Comparison of ENCODE assay signal across 32 cellular contexts in the genomic region with DNA sequence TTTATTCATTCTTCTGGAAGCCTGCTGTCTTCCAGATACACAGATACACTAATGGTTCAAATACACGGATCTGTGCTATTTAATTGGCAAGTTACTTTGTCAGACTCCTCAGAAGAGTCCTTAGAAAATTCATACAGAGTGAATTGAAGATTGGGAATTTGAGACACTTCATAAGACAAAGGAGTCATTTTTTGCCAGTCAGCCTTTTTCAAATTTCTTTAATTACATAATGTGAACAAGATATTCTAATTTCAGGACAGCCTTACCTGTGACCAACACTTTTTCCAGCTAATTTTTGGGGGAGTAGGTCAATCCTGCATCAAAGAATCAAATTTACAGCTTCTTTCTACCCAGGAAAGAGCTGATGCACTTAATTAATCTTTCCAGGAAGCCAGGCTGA.
"Had no signal": no experiment of that assay in that cellular context is flagged by ENCODE, and none has a peak within 500 bp of the region (broad histone marks: within the 10 kb centered on the region; RNA-seq: fewer than 3 reads in every experiment).

No MANE protein-coding gene starts in this region.

- H3K4me1 Mint-ChIP-seq: activated CD4-positive, alpha-beta T cell treated with anti-CD3 and anti-CD28 coated beads, Interleukin-2, amount 10 ng/mL, durations not matched to agents 7 days and 5 days; activated naive CD8-positive, alpha-beta T cell treated with anti-CD3 and anti-CD28 coated beads, Interleukin-2, amount 50 U/mL, for 24 hours; activated T-helper 17 cell treated with anti-CD3 and anti-CD28 coated beads, Interleukin-2, amount 50 U/mL, for 72 hours; central memory CD8-positive, alpha-beta T cell; WTC11 had no signal

- H3K4me3 Mint-ChIP-seq: activated CD4-positive, alpha-beta T cell treated with anti-CD3 and anti-CD28 coated beads, Interleukin-2, amount 10 ng/mL, durations not matched to agents 7 days and 5 days; activated CD8-positive, alpha-beta T cell treated with anti-CD3 and anti-CD28 coated beads for 36 hours; activated naive CD8-positive, alpha-beta T cell; activated naive CD8-positive, alpha-beta T cell treated with anti-CD3 and anti-CD28 coated beads, Interleukin-2, amount 50 U/mL, for 24 hours; activated T-cell treated with anti-CD3 and anti-CD28 coated beads, Interleukin-2, amount 50 U/mL, for 4 hours; activated T-helper 17 cell treated with anti-CD3 and anti-CD28 coated beads, Interleukin-2, amount 50 U/mL, for 72 hours; central memory CD8-positive, alpha-beta T cell; dendritic cell treated with granulocyte-macrophage colony-stimulating factor and Interleukin-4, amounts not matched to agents 40 ng/mL and 50 ng/mL, for 4 days; endodermal cell; WTC11 had no signal

- H3K27me3 ChIP-seq: adrenal gland, brain microvascular endothelial cell, dorsolateral prefrontal cortex, heart left ventricle had no signal

- DNase-seq: activated CD4-positive, alpha-beta T cell treated with anti-CD3 and anti-CD28 coated beads for 1 hour; activated CD4-positive, alpha-beta T cell treated with anti-CD3 and anti-CD28 coated beads for 4 hours; activated CD4-positive, alpha-beta T cell treated with anti-CD3 and anti-CD28 coated beads, Interleukin-2, amount 10 ng/mL, durations not matched to agents 7 days and 5 days; activated CD4-positive, alpha-beta T cell treated with anti-CD3 and anti-CD28 coated beads, Interleukin-2, amount 50 U/mL, for 48 hours; activated CD8-positive, alpha-beta memory T cell treated with anti-CD3 and anti-CD28 coated beads for 24 hours; activated CD8-positive, alpha-beta T cell treated with anti-CD3 and anti-CD28 coated beads for 36 hours; activated effector memory CD4-positive, alpha-beta T cell treated with Interleukin-2 at 50 U/mL for 16 hours; activated gamma-delta T cell treated with Interleukin-2 at 50 U/mL for 16 hours; activated naive CD4-positive, alpha-beta T cell treated with anti-CD3 and anti-CD28 coated beads, Interleukin-2, amount 50 U/mL, for 16 hours; activated naive CD4-positive, alpha-beta T cell treated with Interleukin-2 at 50 U/mL for 16 hours; activated naive CD8-positive, alpha-beta T cell treated with anti-CD3 and anti-CD28 coated beads, Interleukin-2, amount 50 U/mL, for 24 hours; activated T-cell treated with anti-CD3 and anti-CD28 coated beads, Interleukin-2, amount 50 U/mL, for 4 hours; adrenal gland; amygdala; aorta; brain microvascular endothelial cell; dorsolateral prefrontal cortex; effector memory CD4-positive, alpha-beta T cell; endodermal cell; foreskin fibroblast; glutamatergic neuron; heart left ventricle; T-helper 2 cell had no signal

- H3K36me3 Mint-ChIP-seq: activated naive CD8-positive, alpha-beta T cell; WTC11 had no signal

- ATAC-seq: activated CD8-positive, alpha-beta T cell treated with anti-CD3 and anti-CD28 coated beads for 36 hours; activated naive CD8-positive, alpha-beta T cell treated with anti-CD3 and anti-CD28 coated beads, Interleukin-2, amount 50 U/mL, for 24 hours; activated T-cell treated with anti-CD3 and anti-CD28 coated beads, Interleukin-2, amount 50 U/mL, for 4 hours; activated T-helper 17 cell treated with anti-CD3 and anti-CD28 coated beads, Interleukin-2, amount 50 U/mL, for 72 hours; esophagus mucosa; heart left ventricle; WTC11 had no signal

- H3K9me3 Mint-ChIP-seq: activated CD4-positive, alpha-beta T cell treated with anti-CD3 and anti-CD28 coated beads, Interleukin-2, amount 10 ng/mL, durations not matched to agents 7 days and 5 days; activated CD8-positive, alpha-beta T cell treated with anti-CD3 and anti-CD28 coated beads for 36 hours; activated naive CD8-positive, alpha-beta T cell treated with anti-CD3 and anti-CD28 coated beads, Interleukin-2, amount 50 U/mL, for 24 hours; activated T-cell treated with anti-CD3 and anti-CD28 coated beads, Interleukin-2, amount 50 U/mL, for 4 hours; activated T-helper 17 cell treated with anti-CD3 and anti-CD28 coated beads, Interleukin-2, amount 50 U/mL, for 72 hours; central memory CD8-positive, alpha-beta T cell; dendritic cell treated with granulocyte-macrophage colony-stimulating factor and Interleukin-4, amounts not matched to agents 40 ng/mL and 50 ng/mL, for 4 days; endodermal cell; WTC11 had no signal

- H3K27ac Mint-ChIP-seq: activated CD4-positive, alpha-beta T cell treated with anti-CD3 and anti-CD28 coated beads, Interleukin-2, amount 10 ng/mL, durations not matched to agents 7 days and 5 days; activated CD8-positive, alpha-beta T cell treated with anti-CD3 and anti-CD28 coated beads for 36 hours; activated naive CD8-positive, alpha-beta T cell; activated naive CD8-positive, alpha-beta T cell treated with anti-CD3 and anti-CD28 coated beads, Interleukin-2, amount 50 U/mL, for 24 hours; activated T-helper 17 cell treated with anti-CD3 and anti-CD28 coated beads, Interleukin-2, amount 50 U/mL, for 72 hours; dendritic cell treated with granulocyte-macrophage colony-stimulating factor and Interleukin-4, amounts not matched to agents 40 ng/mL and 50 ng/mL, for 4 days; endodermal cell; WTC11 had no signal

- H3K4me3 ChIP-seq: adrenal gland, coronary artery, dorsolateral prefrontal cortex, heart left ventricle had no signal

- FAIRE-seq: bronchial epithelial cell, frontal cortex had no signal

- H3K9me3 ChIP-seq: adrenal gland, heart left ventricle had no signal

- H3K27me3 Mint-ChIP-seq: activated CD8-positive, alpha-beta T cell treated with anti-CD3 and anti-CD28 coated beads for 36 hours; dendritic cell treated with granulocyte-macrophage colony-stimulating factor and Interleukin-4, amounts not matched to agents 40 ng/mL and 50 ng/mL, for 4 days had no signal

- H3K27ac ChIP-seq: adrenal gland, brain microvascular endothelial cell, coronary artery, dorsolateral prefrontal cortex, heart left ventricle had no signal

- H3K36me3 ChIP-seq: adrenal gland, brain microvascular endothelial cell, heart left ventricle had no signal
